In genomic region chr5:29990681-29991080, GRCh38 we compare ENCODE assay signal across 34 cellular contexts.
"Had no signal": no experiment of that assay in that cellular context is flagged by ENCODE, and none has a peak within 500 bp of the region (broad histone marks: within the 10 kb centered on the region; RNA-seq: fewer than 3 reads in every experiment).

No MANE protein-coding gene starts in this region.

- ATAC-seq: activated naive CD4-positive, alpha-beta T cell treated with anti-CD3 and anti-CD28 coated beads, Interleukin-2, amount 50 U/mL, for 72 hours; activated naive CD8-positive, alpha-beta T cell treated with anti-CD3 and anti-CD28 coated beads, Interleukin-2, amount 50 U/mL, for 24 hours; activated T-cell treated with anti-CD3 and anti-CD28 coated beads, Interleukin-2, amount 50 U/mL, for 4 hours; activated T-cell treated with anti-CD3 and anti-CD28 coated beads, Interleukin-2, amount 50 U/mL, for 72 hours; activated T-helper 17 cell treated with anti-CD3 and anti-CD28 coated beads, Interleukin-2, amount 50 U/mL, for 72 hours; body of pancreas had no signal

- DNase-seq: activated effector memory CD4-positive, alpha-beta T cell treated with anti-CD3 and anti-CD28 coated beads, Interleukin-2, amount 50 U/mL, for 16 hours; activated effector memory CD4-positive, alpha-beta T cell treated with Interleukin-2 at 50 U/mL for 16 hours; activated gamma-delta T cell; activated gamma-delta T cell treated with Interleukin-2 at 50 U/mL for 16 hours; activated naive CD4-positive, alpha-beta T cell; activated naive CD4-positive, alpha-beta T cell treated with anti-CD3 and anti-CD28 coated beads for 36 hours; activated naive CD4-positive, alpha-beta T cell treated with anti-CD3 and anti-CD28 coated beads, Interleukin-2, amount 10 ng/mL, durations not matched to agents 7 days and 5 days; activated naive CD4-positive, alpha-beta T cell treated with anti-CD3 and anti-CD28 coated beads, Interleukin-2, amount 50 U/mL, for 16 hours; activated naive CD4-positive, alpha-beta T cell treated with Interleukin-2 at 50 U/mL for 16 hours; activated naive CD8-positive, alpha-beta T cell treated with anti-CD3 and anti-CD28 coated beads for 36 hours; activated naive CD8-positive, alpha-beta T cell treated with anti-CD3 and anti-CD28 coated beads, Interleukin-2, amount 10 ng/mL, durations not matched to agents 7 days and 5 days; activated naive CD8-positive, alpha-beta T cell treated with anti-CD3 and anti-CD28 coated beads, Interleukin-2, amount 50 U/mL, for 24 hours; activated T-cell treated with anti-CD3 and anti-CD28 coated beads, Interleukin-2, amount 50 U/mL, for 1 hour; activated T-cell treated with anti-CD3 and anti-CD28 coated beads, Interleukin-2, amount 50 U/mL, for 24 hours; activated T-cell treated with anti-CD3 and anti-CD28 coated beads, Interleukin-2, amount 50 U/mL, for 4 hours; activated T-cell treated with anti-CD3 and anti-CD28 coated beads, Interleukin-2, amount 50 U/mL, for 48 hours; activated T-cell treated with anti-CD3 and anti-CD28 coated beads, Interleukin-2, amount 50 U/mL, for 72 hours; adrenal gland; amniotic stem cell; amygdala; anterior cingulate cortex; aorta; body of pancreas; brain microvascular endothelial cell; caudate nucleus; central memory CD4-positive, alpha-beta T cell; cerebellar nuclear complex had no signal

- H3K27me3 ChIP-seq: adrenal gland, ascending aorta, body of pancreas, brain microvascular endothelial cell, breast epithelium, cardiac muscle cell had no signal

- H3K27ac ChIP-seq: adrenal gland, ascending aorta, body of pancreas, brain microvascular endothelial cell, breast epithelium, cardiac muscle cell had no signal

- H3K36me3 ChIP-seq: adrenal gland, ascending aorta, brain microvascular endothelial cell, breast epithelium, cardiac muscle cell had no signal

- H3K4me1 ChIP-seq: adrenal gland, ascending aorta, body of pancreas, breast epithelium had no signal

- FAIRE-seq: astrocyte, bronchial epithelial cell had no signal

- H3K4me3 ChIP-seq: adrenal gland, ascending aorta, body of pancreas, breast epithelium, cardiac muscle cell had no signal

- H3K9me3 ChIP-seq: adrenal gland, ascending aorta, body of pancreas, breast epithelium had no signal
